ENCODE assay signal across 8 cellular contexts in the genomic region with DNA sequence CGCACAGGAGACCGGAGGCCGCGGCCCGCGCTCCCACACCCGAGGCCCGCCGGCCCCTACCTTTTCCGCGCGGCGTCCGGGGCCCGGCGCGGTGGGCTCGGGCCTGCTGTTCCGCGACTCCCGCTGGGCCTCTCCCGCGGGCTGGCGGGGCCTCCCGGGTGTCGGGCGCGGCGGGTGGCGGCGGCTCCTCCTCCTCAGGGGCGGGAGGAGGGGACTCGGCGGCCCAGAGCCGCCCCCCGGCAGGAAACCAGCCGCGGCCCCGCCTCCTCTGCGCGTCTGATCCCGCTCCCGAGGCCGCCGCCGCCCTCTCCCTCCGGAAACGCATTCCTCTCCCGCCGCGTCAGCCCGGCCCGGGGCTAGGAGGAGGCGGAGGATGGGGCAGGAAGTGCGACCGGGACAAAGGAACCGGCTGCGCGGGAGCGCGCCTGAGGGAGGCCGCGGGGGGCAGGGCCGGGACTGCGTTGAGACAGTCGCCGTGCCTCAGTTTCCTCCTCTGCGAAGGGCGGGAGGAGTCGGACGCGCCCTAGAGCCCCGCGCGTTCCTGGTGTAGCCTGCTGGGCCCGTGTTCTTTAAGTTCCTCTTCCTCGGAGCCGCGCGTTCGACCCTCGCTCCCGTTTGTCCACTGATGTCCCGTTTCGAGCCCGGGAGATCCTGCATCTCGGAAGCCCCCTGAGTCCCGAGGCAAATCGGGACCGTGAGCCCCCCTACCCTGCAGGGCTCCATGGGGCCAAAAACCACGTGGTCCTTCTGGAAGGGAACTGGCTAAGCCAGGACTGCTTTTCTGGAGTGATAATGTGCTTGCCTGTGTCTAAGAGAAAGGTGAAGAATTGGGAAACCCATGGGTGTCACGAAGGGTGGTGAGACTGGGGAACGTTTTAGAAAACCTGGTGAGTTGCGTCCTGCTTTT. TPM values are rescaled to one million over a fixed set of nuclear protein-coding genes. Genes with fewer than 3 reads are reported as not detected.
DNase-seq lines count a peak whose midpoint lies in the region; ATAC-seq, FAIRE-seq and TF ChIP-seq lines count a peak whose summit lies in the region.

Gene ITGB1 (minus strand): TSS at position 146 of the 907 bp plus-strand sequence. CDS start 22,672 bp downstream, outside the sequence.

- H3K4me1 ChIP-seq in prostate gland (replicated peaks) = no peaks in the 10 kb centered on the region

- H3K27me3 Mint-ChIP-seq in T-helper 17 cell = no peaks in the 10 kb centered on the region

- peak; percentile 77 for ATAC-seq in HG02852 (IDR thresholded peaks at IDR 0.05; ENCODE audit: unreplicated experiment)
- peak; percentile 87 for ATAC-seq in T-helper 17 cell
- ATAC-seq in left ventricle myocardium superior = peak; percentile 95

- H3K4me3 Mint-ChIP-seq in T-helper 17 cell = peak within 1 kb of the TSS; percentile 96

- no peak for TF ChIP-seq CTCF in prostate gland (IDR thresholded peaks at IDR 0.05)

- peak; percentile 63 for DNase-seq in GM12892 (ENCODE audit: insufficient read length)
- DNase-seq in NCI-H1694 (lab: John Stamatoyannopoulos, UW) = peak; percentile 79
- peak; percentile 80 to 90 (median 84) for DNase-seq in T-helper 17 cell
- peak; percentile 99 for DNase-seq in left ventricle myocardium superior
- DNase-seq in prostate gland (ENCODE audit: low spot score) = peak; percentile 96
- DNase-seq in ureter (ENCODE audit: low spot score) = peak; percentile 97

- no peaks in the 10 kb centered on the region for H3K36me3 ChIP-seq in prostate gland

- peaks cover 8% of the 10 kb centered on the region for H3K36me3 Mint-ChIP-seq in T-helper 17 cell (ENCODE audit: low read depth)

- H3K4me1 Mint-ChIP-seq in T-helper 17 cell = peaks cover 41% of the 10 kb centered on the region

- peak within 1 kb of the TSS; percentile 96 for H3K27ac Mint-ChIP-seq in T-helper 17 cell

- FAIRE-seq in GM12892 (lab: Jason Lieb, UNC) = peak; percentile 50

- intact Hi-C loops in left ventricle myocardium superior (cut with micrococcal nuclease) = loop anchor here (10.0 kb wide), 1 partner anchor 46 kb away; no protein-coding TSS in a partner anchor
- intact Hi-C loops in prostate gland (cut with DNase I) = loop anchor here (2.0 kb wide), 1 partner anchor 22 kb away; no protein-coding TSS in a partner anchor

- under 1% methylated on average over 66 of the region's 94 CpGs for WGBS in prostate gland

- no peaks in the 10 kb centered on the region for H3K27me3 ChIP-seq in prostate gland (replicated peaks; ENCODE audit: insufficient read depth)

- peak within 1 kb of the TSS; percentile 96 to 98 for H3K4me3 ChIP-seq in prostate gland

- H3K9me3 ChIP-seq in T-helper 17 cell (ENCODE audit: control insufficient read depth, low read length, poor library complexity, severe bottlenecking) (no peaks in the 10 kb centered on the region), prostate gland (no peaks in the 10 kb centered on the region)

- TF ChIP-seq POLR2A in GM12892 (IDR thresholded peaks at IDR 0.05; ENCODE audit: low read depth, low read length) = peak; percentile 53; the same call in 1 of the 2 replicates
- TF ChIP-seq POLR2A in prostate gland (IDR thresholded peaks at IDR 0.05) = peak; percentile 89

- H3K27ac ChIP-seq in angular gyrus (ENCODE audit: low read depth, low read length) (peak within 1 kb of the TSS; percentile 90), prostate gland (peak within 1 kb of the TSS; percentile 94 to 97)

RNA-seq across cellular contexts. Expression of gene ITGB1, which starts in this region (rescaled TPM):
- polyA plus RNA-seq in GM12892 (2012; ENCODE audit: missing spikeins) = 39.2 TPM
- total RNA-seq in T-helper 17 cell (100 to 1,000 TPM; 392 to 428 TPM), left ventricle myocardium superior (551 TPM), prostate gland (100 to 1,000 TPM; 246 to 293 TPM), ureter (349 TPM)

Comparison
In these comparisons a context has a peak if more than half of its experiments do, and no peak if none do; other contexts are left out.
1. Peak in every context shown above with its lines: DNase-seq, ATAC-seq, H3K4me3 ChIP-seq and H3K27ac ChIP-seq.